ENCODE assay signal across 15 cellular contexts in genomic region chr3:13682331-13683013, GRCh38.
"Had no signal": no experiment of that assay in that cellular context is flagged by ENCODE, and none has a peak within 500 bp of the region (broad histone marks: within the 10 kb centered on the region; RNA-seq: fewer than 3 reads in every experiment).

No MANE protein-coding gene starts in this region.

- H3K27me3 ChIP-seq: right lobe of liver had no signal

- DNase-seq: cerebellar nuclear complex; endodermal cell; heart right ventricle; hypothalamus; kidney glomerular epithelial cell; naive thymus-derived CD4-positive, alpha-beta T cell; occipital lobe; psoas muscle; retina; right lobe of liver; stimulated activated CD4-positive, alpha-beta T cell treated with anti-CD3 and anti-CD28 coated beads, Interleukin-4, amount 100 ng/mL, for 24 hours had no signal

- H3K27ac ChIP-seq: heart right ventricle, parathyroid adenoma, psoas muscle, right lobe of liver had no signal

- H3K79me2 ChIP-seq: parathyroid adenoma had no signal

- H3K36me3 Mint-ChIP-seq: naive thymus-derived CD4-positive, alpha-beta T cell; stimulated activated memory B cell treated with anti-CD40 and anti-IgM and Interleukin-4, amounts not matched to agents 10 μg/mL and 1 μg/mL and 100 μg/mL, for 72 hours; type B pancreatic cell had no signal

- H3K4me3 ChIP-seq: heart right ventricle, psoas muscle, right lobe of liver had no signal

- ATAC-seq: heart right ventricle; psoas muscle; right lobe of liver; stimulated activated memory B cell treated with anti-CD40 and anti-IgM and Interleukin-4, amounts not matched to agents 10 μg/mL and 1 μg/mL and 100 μg/mL, for 72 hours had no signal

- H3K4me1 ChIP-seq: heart right ventricle, parathyroid adenoma, psoas muscle, right lobe of liver had no signal

- H3K27ac Mint-ChIP-seq: dendritic cell treated with granulocyte-macrophage colony-stimulating factor and Interleukin-4, amounts not matched to agents 40 ng/mL and 50 ng/mL, for 4 days; endodermal cell; naive thymus-derived CD4-positive, alpha-beta T cell; stimulated activated memory B cell treated with anti-CD40 and anti-IgM and Interleukin-4, amounts not matched to agents 10 μg/mL and 1 μg/mL and 100 μg/mL, for 72 hours had no signal

- H2AFZ ChIP-seq: parathyroid adenoma had no signal

- H3K4me3 Mint-ChIP-seq: dendritic cell treated with granulocyte-macrophage colony-stimulating factor and Interleukin-4, amounts not matched to agents 40 ng/mL and 50 ng/mL, for 4 days; endodermal cell; naive thymus-derived CD4-positive, alpha-beta T cell; stimulated activated memory B cell treated with anti-CD40 and anti-IgM and Interleukin-4, amounts not matched to agents 10 μg/mL and 1 μg/mL and 100 μg/mL, for 72 hours had no signal

- H3K9me3 Mint-ChIP-seq: dendritic cell treated with granulocyte-macrophage colony-stimulating factor and Interleukin-4, amounts not matched to agents 40 ng/mL and 50 ng/mL, for 4 days; endodermal cell; type B pancreatic cell had no signal

- H3K9me3 ChIP-seq: heart right ventricle, psoas muscle, right lobe of liver had no signal

- H3K4me1 Mint-ChIP-seq: endodermal cell; stimulated activated memory B cell treated with anti-CD40 and anti-IgM and Interleukin-4, amounts not matched to agents 10 μg/mL and 1 μg/mL and 100 μg/mL, for 72 hours had no signal

- H3K36me3 ChIP-seq: heart right ventricle, right lobe of liver had no signal

- H3K9ac ChIP-seq: parathyroid adenoma had no signal
